In the genomic region with DNA sequence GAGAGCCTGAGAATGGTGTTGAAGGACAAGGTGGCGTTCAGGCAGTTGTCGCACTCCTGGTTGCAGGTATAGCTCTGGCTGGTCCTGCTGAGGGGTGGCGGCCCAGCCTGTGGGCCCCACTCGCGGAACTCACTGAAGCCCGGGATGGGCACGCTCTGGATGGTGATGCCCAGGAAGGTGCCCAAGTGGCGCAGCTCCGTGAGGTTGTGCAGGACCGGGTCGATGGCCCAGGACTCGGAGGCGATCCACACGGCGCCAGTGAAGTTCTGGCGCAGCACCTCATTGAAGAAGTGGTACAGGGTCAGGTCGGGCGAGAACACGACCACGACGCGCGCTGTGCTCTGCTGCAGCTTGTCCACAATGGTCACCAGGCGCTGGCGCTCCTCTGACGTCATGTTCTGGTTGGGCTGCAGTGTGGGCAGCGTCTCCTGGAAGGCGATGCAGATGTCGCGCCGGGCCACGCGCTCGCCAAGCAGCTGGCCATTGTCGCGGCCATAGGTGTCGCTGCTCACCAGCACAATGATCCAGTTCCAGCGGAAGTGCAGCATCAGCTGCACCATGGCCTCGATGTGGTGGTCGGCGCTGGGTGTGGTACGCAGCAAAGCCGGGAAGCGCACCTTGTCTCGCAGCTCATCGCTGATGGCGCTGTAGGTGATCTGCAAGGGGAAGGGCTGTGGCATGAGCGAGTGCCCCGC, we compare ENCODE assay signal across 36 cellular contexts. TPM values are rescaled to one million over a fixed set of nuclear protein-coding genes. Genes with fewer than 3 reads are reported as not detected.
"Had no signal": no experiment of that assay in that cellular context is flagged by ENCODE, and none has a peak within 500 bp of the region (broad histone marks: within the 10 kb centered on the region; RNA-seq: fewer than 3 reads in every experiment).

No MANE protein-coding gene starts in this region.

- H3K27ac ChIP-seq: body of pancreas, breast epithelium, PC-9, SJSA1 had no signal

- H3K36me3 ChIP-seq: breast epithelium, SJSA1 had no signal

- H3K27me3 ChIP-seq: body of pancreas had no signal

- H3K9me3 ChIP-seq: body of pancreas, breast epithelium, SJSA1, SK-N-SH had no signal

- H2AFZ ChIP-seq: PC-9 had no signal

- H3K4me1 ChIP-seq: body of pancreas, breast epithelium, SJSA1 had no signal

- H3K4me2 ChIP-seq: PC-9, SK-N-SH had no signal

- FAIRE-seq: astrocyte, RCC 7860, TTC549 had no signal

- DNase-seq: activated CD4-positive, alpha-beta T cell treated with anti-CD3 and anti-CD28 coated beads, Interleukin-2, amount 10 ng/mL, durations not matched to agents 24 days and 14 days; activated CD4-positive, alpha-beta T cell treated with anti-CD3 and anti-CD28 coated beads, Interleukin-2, amount 50 U/mL, for 4 hours; activated CD8-positive, alpha-beta T cell treated with anti-CD3 and anti-CD28 coated beads for 36 hours; activated gamma-delta T cell; activated naive CD4-positive, alpha-beta T cell treated with Interleukin-2 at 50 U/mL for 16 hours; activated naive CD8-positive, alpha-beta T cell treated with anti-CD3 and anti-CD28 coated beads, Interleukin-2, amount 10 ng/mL, durations not matched to agents 7 days and 5 days; activated T-cell treated with anti-CD3 and anti-CD28 coated beads, Interleukin-2, amount 50 U/mL, for 24 hours; amygdala; body of pancreas; Kasumi-1; MM.1S; MV-4-11; NCI-H1092; NCI-H1436 treated with DMSO at 0.1 percent for 48 hours; NCI-H1694 treated with DMSO at 0.1 percent for 48 hours; NCI-H2029 treated with DMSO at 0.1 percent for 48 hours; NCI-H2107; NCI-H2171; NCI-H2227 treated with DMSO at 0.1 percent for 48 hours; NCI-H446; NCI-H510A treated with DMSO at 0.1 percent for 48 hours; NCI-H526 treated with DMSO at 0.1 percent for 48 hours; NCI-H774; PC-9; Right ventricle myocardium superior; SK-N-SH had no signal

- H3K4me3 ChIP-seq: body of pancreas, breast epithelium, PC-9, SJSA1 had no signal

- H3K9ac ChIP-seq: SK-N-SH had no signal

- ATAC-seq: activated CD8-positive, alpha-beta T cell treated with anti-CD3 and anti-CD28 coated beads for 36 hours; body of pancreas had no signal

RNA-seq across cellular contexts. Expression of gene TAS1R2, which starts 5.0 kb away (rescaled TPM):
- total RNA-seq: activated CD4-positive, alpha-beta T cell treated with anti-CD3 and anti-CD28 coated beads, Interleukin-2, amount 10 ng/mL, durations not matched to agents 24 days and 14 days; activated CD8-positive, alpha-beta memory T cell treated with anti-CD3 and anti-CD28 coated beads for 36 hours; activated CD8-positive, alpha-beta T cell treated with anti-CD3 and anti-CD28 coated beads for 36 hours; activated naive CD8-positive, alpha-beta T cell treated with anti-CD3 and anti-CD28 coated beads, Interleukin-2, amount 10 ng/mL, durations not matched to agents 7 days and 5 days; activated T-helper 2 cell treated with anti-CD3 and anti-CD28 coated beads, Interferon-gamma antibody, Interleukin-2, Interleukin-4, amounts not matched to agents 10 μg/mL and 5 μg/mL and 100 μg/mL, durations not matched to agents 14 hours and 24 hours and 36 hours; astrocyte; body of pancreas; breast epithelium; cardiac septum; OCI-LY7; PC-9; Right ventricle myocardium superior; SJSA1 had no signal
- polyA plus RNA-seq: adipose tissue, SK-N-SH had no signal
